1 cellular context compared by ENCODE assay signal in the genomic region with DNA sequence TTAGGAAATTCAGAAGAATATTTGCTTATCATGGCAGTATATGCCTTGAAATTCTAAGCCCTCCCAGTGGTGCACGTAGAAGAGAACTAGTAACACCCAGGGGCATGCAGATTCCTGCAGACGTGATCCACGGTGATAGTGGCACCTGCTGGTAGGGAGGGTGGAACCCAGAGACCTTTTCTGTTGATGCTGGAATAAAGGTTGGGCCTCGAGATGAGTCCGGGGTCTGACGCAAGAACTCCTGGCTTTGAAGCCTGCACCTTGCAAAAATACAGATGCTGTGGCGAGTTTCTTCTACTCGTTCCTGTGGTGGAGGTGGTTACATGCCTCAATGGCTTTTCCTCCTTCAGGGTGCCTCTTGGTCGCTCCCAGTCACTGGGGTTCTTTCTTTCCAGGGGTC.
TF ChIP-seq lines count a peak whose summit lies in the region.

No MANE protein-coding gene starts in this region.

TF ChIP-seq in WTC11, 78 proteins besides CTCF, POLR2A, EP300 and RAD21:
- no peak for TF ChIP-seq MYBL2 (CRISPR knock-in tag; IDR thresholded peaks at IDR 0.05)
- TF ChIP-seq MXD4 (CRISPR knock-in tag; IDR thresholded peaks at IDR 0.05; ENCODE audit: borderline replicate concordance), result no peak
- no peak for TF ChIP-seq CBFB (CRISPR knock-in tag; IDR thresholded peaks at IDR 0.05; ENCODE audit: low read depth)
- TF ChIP-seq EMX1 (CRISPR knock-in tag; IDR thresholded peaks at IDR 0.05), result no peak
- TF ChIP-seq CREB1 (CRISPR knock-in tag; IDR thresholded peaks at IDR 0.05), result no peak
- no peak for TF ChIP-seq ETV6 (CRISPR knock-in tag; IDR thresholded peaks at IDR 0.05)
- no peak for TF ChIP-seq ESRRA (CRISPR knock-in tag; IDR thresholded peaks at IDR 0.05; ENCODE audit: borderline replicate concordance)
- no peak for TF ChIP-seq CREM (CRISPR knock-in tag; IDR thresholded peaks at IDR 0.05)
- TF ChIP-seq, protein P1, sequence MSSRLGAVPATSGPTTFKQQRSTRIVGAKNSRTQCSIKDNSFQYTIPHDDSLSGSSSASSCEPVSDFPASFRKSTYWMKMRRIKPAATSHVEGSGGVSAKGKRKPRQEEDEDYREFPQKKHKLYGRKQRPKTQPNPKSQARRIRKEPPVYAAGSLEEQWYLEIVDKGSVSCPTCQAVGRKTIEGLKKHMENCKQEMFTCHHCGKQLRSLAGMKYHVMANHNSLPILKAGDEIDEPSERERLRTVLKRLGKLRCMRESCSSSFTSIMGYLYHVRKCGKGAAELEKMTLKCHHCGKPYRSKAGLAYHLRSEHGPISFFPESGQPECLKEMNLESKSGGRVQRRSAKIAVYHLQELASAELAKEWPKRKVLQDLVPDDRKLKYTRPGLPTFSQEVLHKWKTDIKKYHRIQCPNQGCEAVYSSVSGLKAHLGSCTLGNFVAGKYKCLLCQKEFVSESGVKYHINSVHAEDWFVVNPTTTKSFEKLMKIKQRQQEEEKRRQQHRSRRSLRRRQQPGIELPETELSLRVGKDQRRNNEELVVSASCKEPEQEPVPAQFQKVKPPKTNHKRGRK (CRISPR knock-in tag; IDR thresholded peaks at IDR 0.05; ENCODE audit: borderline replicate concordance), result no peak
- TF ChIP-seq, protein P2, sequence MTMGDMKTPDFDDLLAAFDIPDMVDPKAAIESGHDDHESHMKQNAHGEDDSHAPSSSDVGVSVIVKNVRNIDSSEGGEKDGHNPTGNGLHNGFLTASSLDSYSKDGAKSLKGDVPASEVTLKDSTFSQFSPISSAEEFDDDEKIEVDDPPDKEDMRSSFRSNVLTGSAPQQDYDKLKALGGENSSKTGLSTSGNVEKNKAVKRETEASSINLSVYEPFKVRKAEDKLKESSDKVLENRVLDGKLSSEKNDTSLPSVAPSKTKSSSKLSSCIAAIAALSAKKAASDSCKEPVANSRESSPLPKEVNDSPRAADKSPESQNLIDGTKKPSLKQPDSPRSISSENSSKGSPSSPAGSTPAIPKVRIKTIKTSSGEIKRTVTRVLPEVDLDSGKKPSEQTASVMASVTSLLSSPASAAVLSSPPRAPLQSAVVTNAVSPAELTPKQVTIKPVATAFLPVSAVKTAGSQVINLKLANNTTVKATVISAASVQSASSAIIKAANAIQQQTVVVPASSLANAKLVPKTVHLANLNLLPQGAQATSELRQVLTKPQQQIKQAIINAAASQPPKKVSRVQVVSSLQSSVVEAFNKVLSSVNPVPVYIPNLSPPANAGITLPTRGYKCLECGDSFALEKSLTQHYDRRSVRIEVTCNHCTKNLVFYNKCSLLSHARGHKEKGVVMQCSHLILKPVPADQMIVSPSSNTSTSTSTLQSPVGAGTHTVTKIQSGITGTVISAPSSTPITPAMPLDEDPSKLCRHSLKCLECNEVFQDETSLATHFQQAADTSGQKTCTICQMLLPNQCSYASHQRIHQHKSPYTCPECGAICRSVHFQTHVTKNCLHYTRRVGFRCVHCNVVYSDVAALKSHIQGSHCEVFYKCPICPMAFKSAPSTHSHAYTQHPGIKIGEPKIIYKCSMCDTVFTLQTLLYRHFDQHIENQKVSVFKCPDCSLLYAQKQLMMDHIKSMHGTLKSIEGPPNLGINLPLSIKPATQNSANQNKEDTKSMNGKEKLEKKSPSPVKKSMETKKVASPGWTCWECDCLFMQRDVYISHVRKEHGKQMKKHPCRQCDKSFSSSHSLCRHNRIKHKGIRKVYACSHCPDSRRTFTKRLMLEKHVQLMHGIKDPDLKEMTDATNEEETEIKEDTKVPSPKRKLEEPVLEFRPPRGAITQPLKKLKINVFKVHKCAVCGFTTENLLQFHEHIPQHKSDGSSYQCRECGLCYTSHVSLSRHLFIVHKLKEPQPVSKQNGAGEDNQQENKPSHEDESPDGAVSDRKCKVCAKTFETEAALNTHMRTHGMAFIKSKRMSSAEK (CRISPR knock-in tag; IDR thresholded peaks at IDR 0.05; ENCODE audit: borderline replicate concordance), result no peak
- TF ChIP-seq ELF4 (CRISPR knock-in tag; IDR thresholded peaks at IDR 0.05; ENCODE audit: low read depth), result no peak
- no peak for TF ChIP-seq ZNF396 (CRISPR knock-in tag; IDR thresholded peaks at IDR 0.05; ENCODE audit: borderline replicate concordance)
- no peak for TF ChIP-seq FOXK1 (CRISPR knock-in tag; IDR thresholded peaks at IDR 0.05)
- TF ChIP-seq, protein P3, sequence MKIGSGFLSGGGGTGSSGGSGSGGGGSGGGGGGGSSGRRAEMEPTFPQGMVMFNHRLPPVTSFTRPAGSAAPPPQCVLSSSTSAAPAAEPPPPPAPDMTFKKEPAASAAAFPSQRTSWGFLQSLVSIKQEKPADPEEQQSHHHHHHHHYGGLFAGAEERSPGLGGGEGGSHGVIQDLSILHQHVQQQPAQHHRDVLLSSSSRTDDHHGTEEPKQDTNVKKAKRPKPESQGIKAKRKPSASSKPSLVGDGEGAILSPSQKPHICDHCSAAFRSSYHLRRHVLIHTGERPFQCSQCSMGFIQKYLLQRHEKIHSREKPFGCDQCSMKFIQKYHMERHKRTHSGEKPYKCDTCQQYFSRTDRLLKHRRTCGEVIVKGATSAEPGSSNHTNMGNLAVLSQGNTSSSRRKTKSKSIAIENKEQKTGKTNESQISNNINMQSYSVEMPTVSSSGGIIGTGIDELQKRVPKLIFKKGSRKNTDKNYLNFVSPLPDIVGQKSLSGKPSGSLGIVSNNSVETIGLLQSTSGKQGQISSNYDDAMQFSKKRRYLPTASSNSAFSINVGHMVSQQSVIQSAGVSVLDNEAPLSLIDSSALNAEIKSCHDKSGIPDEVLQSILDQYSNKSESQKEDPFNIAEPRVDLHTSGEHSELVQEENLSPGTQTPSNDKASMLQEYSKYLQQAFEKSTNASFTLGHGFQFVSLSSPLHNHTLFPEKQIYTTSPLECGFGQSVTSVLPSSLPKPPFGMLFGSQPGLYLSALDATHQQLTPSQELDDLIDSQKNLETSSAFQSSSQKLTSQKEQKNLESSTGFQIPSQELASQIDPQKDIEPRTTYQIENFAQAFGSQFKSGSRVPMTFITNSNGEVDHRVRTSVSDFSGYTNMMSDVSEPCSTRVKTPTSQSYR (CRISPR knock-in tag; IDR thresholded peaks at IDR 0.05), result no peak
- TF ChIP-seq, protein P4, sequence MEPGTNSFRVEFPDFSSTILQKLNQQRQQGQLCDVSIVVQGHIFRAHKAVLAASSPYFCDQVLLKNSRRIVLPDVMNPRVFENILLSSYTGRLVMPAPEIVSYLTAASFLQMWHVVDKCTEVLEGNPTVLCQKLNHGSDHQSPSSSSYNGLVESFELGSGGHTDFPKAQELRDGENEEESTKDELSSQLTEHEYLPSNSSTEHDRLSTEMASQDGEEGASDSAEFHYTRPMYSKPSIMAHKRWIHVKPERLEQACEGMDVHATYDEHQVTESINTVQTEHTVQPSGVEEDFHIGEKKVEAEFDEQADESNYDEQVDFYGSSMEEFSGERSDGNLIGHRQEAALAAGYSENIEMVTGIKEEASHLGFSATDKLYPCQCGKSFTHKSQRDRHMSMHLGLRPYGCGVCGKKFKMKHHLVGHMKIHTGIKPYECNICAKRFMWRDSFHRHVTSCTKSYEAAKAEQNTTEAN (CRISPR knock-in tag; IDR thresholded peaks at IDR 0.05), result no peak
- TF ChIP-seq, protein P5, sequence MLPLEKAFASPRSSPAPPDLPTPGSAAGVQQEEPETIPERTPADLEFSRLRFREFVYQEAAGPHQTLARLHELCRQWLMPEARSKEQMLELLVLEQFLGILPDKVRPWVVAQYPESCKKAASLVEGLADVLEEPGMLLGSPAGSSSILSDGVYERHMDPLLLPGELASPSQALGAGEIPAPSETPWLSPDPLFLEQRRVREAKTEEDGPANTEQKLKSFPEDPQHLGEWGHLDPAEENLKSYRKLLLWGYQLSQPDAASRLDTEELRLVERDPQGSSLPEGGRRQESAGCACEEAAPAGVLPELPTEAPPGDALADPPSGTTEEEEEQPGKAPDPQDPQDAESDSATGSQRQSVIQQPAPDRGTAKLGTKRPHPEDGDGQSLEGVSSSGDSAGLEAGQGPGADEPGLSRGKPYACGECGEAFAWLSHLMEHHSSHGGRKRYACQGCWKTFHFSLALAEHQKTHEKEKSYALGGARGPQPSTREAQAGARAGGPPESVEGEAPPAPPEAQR (CRISPR knock-in tag; IDR thresholded peaks at IDR 0.05), result no peak
- TF ChIP-seq PRRX2 (CRISPR knock-in tag; IDR thresholded peaks at IDR 0.05), result no peak
- no peak for TF ChIP-seq ZNF219 (CRISPR knock-in tag; IDR thresholded peaks at IDR 0.05; ENCODE audit: borderline replicate concordance)
